17 cellular contexts compared by ENCODE assay signal in genomic region chr6:118931436-118931835, GRCh38. TPM values are rescaled to one million over a fixed set of nuclear protein-coding genes. Genes with fewer than 3 reads are reported as not detected.
DNase-seq lines count a peak whose midpoint lies in the region; ATAC-seq, FAIRE-seq and TF ChIP-seq lines count a peak whose summit lies in the region.
"Had no signal": no experiment of that assay in that cellular context is flagged by ENCODE, and none has a peak within 500 bp of the region (broad histone marks: within the 10 kb centered on the region; RNA-seq: fewer than 3 reads in every experiment).

No MANE protein-coding gene starts in this region.

- H3K27me3 Mint-ChIP-seq in MCF 10A (ENCODE audit: insufficient read depth, unreplicated experiment): no peaks in the 10 kb centered on the region
- H3K27me3 Mint-ChIP-seq: CD4-positive, CD25-positive, alpha-beta regulatory T cell had no signal

- H2AFZ ChIP-seq in mammary epithelial cell (ENCODE audit: low read depth, low read length): no peak overlapping the region
- H2AFZ ChIP-seq in GM12878 (ENCODE audit: control insufficient read depth, low read depth, low read length): no peak overlapping the region
- H2AFZ ChIP-seq: GM23248 had no signal

- H3K27me3 ChIP-seq in mammary epithelial cell (ENCODE audit: insufficient read depth, low read length): no peaks in the 10 kb centered on the region
- H3K27me3 ChIP-seq in GM12878 (replicated peaks in 1 of 2; ENCODE audit: control insufficient read depth in 2 of 2, insufficient read depth in 2 of 2, low read length in 1 of 2): no peaks in the 10 kb centered on the region
- H3K27me3 ChIP-seq: BLaER1 treated with 17β-estradiol and CSF1 and Interleukin-3, amounts not matched to agents 10 nM and 100 nM had no signal

- H3K4me3 ChIP-seq in mammary epithelial cell (replicated peaks in 1 of 3; ENCODE audit: insufficient read depth in 1 of 3, low read depth in 2 of 3, low read length in 3 of 3): no peak overlapping the region
- H3K4me3 ChIP-seq in GM12878: no peak overlapping the region
- H3K4me3 ChIP-seq: BLaER1 treated with 17β-estradiol and CSF1 and Interleukin-3, amounts not matched to agents 10 nM and 100 nM; GM23248 had no signal

- no peak for ATAC-seq in GM12878
- ATAC-seq in HG03025 (IDR thresholded peaks at IDR 0.05; ENCODE audit: low FRiP score, unreplicated experiment): no peak
- ATAC-seq: HCT116 had no signal

- DNase-seq in mammary epithelial cell: peak; percentile 2
- no peak for DNase-seq in MCF 10A (ENCODE audit: unreplicated experiment)
- peak; percentile 5 for DNase-seq in RPMI7951 (ENCODE audit: low read depth)
- DNase-seq in GM12878 (ENCODE audit: low read depth, low spot score): no peak
- no peak for DNase-seq in UCSD-AML1 (lab: John Stamatoyannopoulos, UW; ENCODE audit: unreplicated experiment)
- no peak for DNase-seq in 8988T
- no peak for DNase-seq in activated naive CD4-positive, alpha-beta T cell treated with anti-CD3 and anti-CD28 coated beads, Interleukin-2, amount 50 U/mL, for 16 hours
- DNase-seq: ACHN; Calu3; CD4-positive, CD25-positive, alpha-beta regulatory T cell; DMS79; GF-D8 had no signal

- TF ChIP-seq RAD21 in GM12878 (IDR thresholded peaks at IDR 0.05; ENCODE audit: insufficient read depth, low read depth, low read length): no peak

- SMC1A ChIA-PET in GM12878 (lab: Charles Lee; ENCODE audit: uncharacterized antibody, unreplicated experiment): no interaction called here

- POLR2A ChIA-PET in MCF 10A (lab: Yijun Ruan, JAX) (no interaction called here), GM12878 (lab: Charles Lee) (no interaction called here)

- no peak overlapping the region for H3K4me2 ChIP-seq in mammary epithelial cell (ENCODE audit: insufficient read depth, low read depth, low read length)
- 0 out of 2 replicates have a peak overlapping the region, but pooled peaks have one; percentile 7 for H3K4me2 ChIP-seq in GM12878 (ENCODE audit: control insufficient read depth, insufficient read depth)
- H3K4me2 ChIP-seq: BLaER1 treated with 17β-estradiol and CSF1 and Interleukin-3, amounts not matched to agents 10 nM and 100 nM had no signal

- in situ Hi-C loops in mammary epithelial cell (cut with MboI; ENCODE audit: low sequenced_read_pairs in 2 of 2) (no loop called here), GM12878 (cut with MboI) (no loop called here)

- H3K27ac ChIP-seq in mammary epithelial cell (ENCODE audit: insufficient read depth, low read depth, low read length) (no peak overlapping the region), GM12878 (ENCODE audit: control insufficient read depth, insufficient read depth) (no peak overlapping the region)
- H3K27ac ChIP-seq: BLaER1 treated with 17β-estradiol and CSF1 and Interleukin-3, amounts not matched to agents 10 nM and 100 nM; GM23248 had no signal

- H3K9ac ChIP-seq in mammary epithelial cell (ENCODE audit: insufficient read depth, low read length): no peak overlapping the region
- no peak overlapping the region for H3K9ac ChIP-seq in GM12878 (ENCODE audit: control insufficient read depth, insufficient read depth, low read length)
- H3K9ac ChIP-seq: BLaER1 treated with 17β-estradiol and CSF1 and Interleukin-3, amounts not matched to agents 10 nM and 100 nM; GM23248 had no signal

- peaks cover 34% of the 10 kb centered on the region for H3K36me3 Mint-ChIP-seq in MCF 10A (ENCODE audit: insufficient read depth, unreplicated experiment)

- 90% methylated on average over 4 of the region's 5 CpGs for WGBS in mammary epithelial cell (ENCODE audit: low coverage, missing lambda C conversion rate)
- WGBS in GM12878 (ENCODE audit: insufficient coverage, insufficient replicate concordance, low lambda C conversion rate, missing lambda C conversion rate): 92% methylated on average over 5 of the region's 5 CpGs

- H3K9me3 ChIP-seq in mammary epithelial cell (replicated peaks; ENCODE audit: insufficient read depth, low read length): no peaks in the 10 kb centered on the region
- H3K9me3 ChIP-seq in GM12878 (replicated peaks; ENCODE audit: control insufficient read depth, insufficient read depth, low read length): no peaks in the 10 kb centered on the region; the same call in 2 of the 3 replicates

- TF ChIP-seq POLR2A in GM12878 (IDR thresholded peaks at IDR 0.05; ENCODE audit: low read depth, low read length): no peak

- TF ChIP-seq CTCF in mammary epithelial cell (conservative IDR thresholded peaks at IDR 0.05 in 1 of 2, IDR thresholded peaks at IDR 0.05 in 1 of 2; ENCODE audit: extremely low read depth in 1 of 2, insufficient read depth in 1 of 2, low read depth in 1 of 2, low read length in 2 of 2) (no peak), MCF 10A (IDR thresholded peaks at IDR 0.05; ENCODE audit: unreplicated experiment) (no peak), GM12878 (IDR thresholded peaks at IDR 0.05 in 2 of 3, conservative IDR thresholded peaks at IDR 0.05 in 1 of 3; ENCODE audit: control insufficient read depth in 2 of 3, extremely low read depth in 1 of 3, insufficient read depth in 1 of 3, low read depth in 3 of 3, low read length in 3 of 3) (no peak)

- BruUV-seq in mammary epithelial cell (replicated peaks; lab: Mats Ljungman, UMichigan): no TSS peak
- no TSS peak for BruUV-seq in MCF 10A (replicated peaks; lab: Mats Ljungman, UMichigan)
- BruUV-seq in GM12878 (replicated peaks; lab: Mats Ljungman, UMichigan): no TSS peak

- H3K79me2 ChIP-seq in mammary epithelial cell (ENCODE audit: insufficient read depth, low read length) (peaks cover 28% of the 10 kb centered on the region), GM12878 (ENCODE audit: control insufficient read depth, insufficient read depth, low read length) (peaks cover 9% of the 10 kb centered on the region)

- no peak for FAIRE-seq in GM12878 (lab: Jason Lieb, UNC)
- FAIRE-seq: H54 had no signal

- H3K4me1 ChIP-seq in mammary epithelial cell (ENCODE audit: insufficient read depth, low read length) (no peaks in the 10 kb centered on the region), GM12878 (ENCODE audit: control insufficient read depth, insufficient read depth, low read length) (no peaks in the 10 kb centered on the region)

- peaks cover 12% of the 10 kb centered on the region for H3K36me3 ChIP-seq in mammary epithelial cell (ENCODE audit: insufficient read depth, low read length)
- H3K36me3 ChIP-seq in GM12878 (ENCODE audit: control insufficient read depth in 2 of 2, insufficient read depth in 2 of 2, low read length in 1 of 2): peaks cover 0 to 6% of the 10 kb centered on the region in 2 experiments; a peak in 1 of 4 replicates

- no peaks in the 10 kb centered on the region for H3K9me3 Mint-ChIP-seq in MCF 10A (ENCODE audit: unreplicated experiment)
- H3K9me3 Mint-ChIP-seq: CD4-positive, CD25-positive, alpha-beta regulatory T cell had no signal

- intact Hi-C loops in mammary epithelial cell (cut with micrococcal nuclease) (no loop called here), MCF 10A (cut with micrococcal nuclease) (no loop called here), GM12878 (cut with micrococcal nuclease; ENCODE audit: unreplicated experiment) (no loop called here)

- no peaks in the 10 kb centered on the region for H4K20me1 ChIP-seq in mammary epithelial cell (ENCODE audit: insufficient read depth, low read length)
- no peaks in the 10 kb centered on the region for H4K20me1 ChIP-seq in GM12878 (ENCODE audit: control insufficient read depth, insufficient read depth)

- H3K27ac Mint-ChIP-seq in MCF 10A (ENCODE audit: low read depth, unreplicated experiment): no peak overlapping the region
- H3K27ac Mint-ChIP-seq: CD4-positive, CD25-positive, alpha-beta regulatory T cell had no signal

- CTCF ChIA-PET in mammary epithelial cell (lab: Charles Lee; ENCODE audit: low non-redundant PET) (no interaction called here), MCF 10A (lab: Yijun Ruan, JAX) (no interaction called here), GM12878 (lab: Yijun Ruan, JAX) (no interaction called here)

- no peak overlapping the region for H3K4me3 Mint-ChIP-seq in MCF 10A (ENCODE audit: unreplicated experiment)
- H3K4me3 Mint-ChIP-seq: CD4-positive, CD25-positive, alpha-beta regulatory T cell had no signal

- dilution Hi-C loops in mammary epithelial cell (cut with HindIII; ENCODE audit: low sequenced_read_pairs): no loop called here

- peaks cover 23% of the 10 kb centered on the region for H3K4me1 Mint-ChIP-seq in MCF 10A (ENCODE audit: insufficient read depth, unreplicated experiment)

- no peak for TF ChIP-seq EP300 in GM12878 (IDR thresholded peaks at IDR 0.05; ENCODE audit: borderline replicate concordance in 1 of 2, control insufficient read depth in 1 of 2, low read depth in 2 of 2, low read length in 2 of 2)

- RAD21 ChIA-PET in GM12878 (lab: Charles Lee; ENCODE audit: unreplicated experiment): no interaction called here

RNA-seq across cellular contexts. Expression of gene MCM9, which starts 3.5 kb away (rescaled TPM):
- total RNA-seq in mammary epithelial cell (10 to 100 TPM; 12.3 to 15.2 TPM), MCF 10A (2022) (13.0 and 14.7 TPM in 2 replicates), GM12878 (2014; rRNA removed) (9.8 and 11.2 TPM in 2 replicates), GM12878 (2014; rRNA removed; fragmentation: Illumina TruSeq; extraction: Trizol) (10.0 and 10.5 TPM in 2 replicates), GM12878 (2021) (11.4 and 11.7 TPM in 2 replicates)
- polyA plus RNA-seq in mammary epithelial cell (1.2 TPM), GM12878 (2011; rRNA removed) (7.3 and 10.5 TPM in 2 replicates), GM12878 (2014; fragmentation: Illumina TruSeq; extraction: Trizol) (9.2 and 9.7 TPM in 2 replicates), GM12878 (2014; fragmentation: Nextera tagmentation; extraction: Ambion mirVana) (1 to 10 TPM; 3.4 to 4.1 TPM), GM12878 (2014; rRNA removed) (7.6 and 8.9 TPM in 2 replicates), GM12878 (2016; fragmentation: Nextera tagmentation; extraction: Ambion mirVana) (10 to 100 TPM; 15.8 to 18.5 TPM)
- 9.8 TPM for polyA minus RNA-seq in mammary epithelial cell
- total RNA-seq in RPMI7951 (2014; rRNA removed; shearing (Covaris generic)): 7.0 and 8.7 TPM in 2 replicates
- total RNA-seq in GM12878 (2013; cell fraction: nucleolus; rRNA removed): 54.2 and 62.2 TPM in 2 replicates
- polyA plus RNA-seq in GM12878 (2011; ENCODE audit: low read depth): 5.3 TPM
- 3.0 and 4.6 TPM in 2 replicates for polyA plus RNA-seq in GM12878 (2011; cell fraction: cytosol; rRNA removed)
- polyA plus RNA-seq in GM12878 (2011; cell fraction: nucleus; rRNA removed): 15.8 and 18.9 TPM in 2 replicates
- polyA plus RNA-seq in GM12878 (2012): 6.2 and 8.4 TPM in 2 replicates
- 14.3 and 15.5 TPM in 2 replicates for polyA minus RNA-seq in GM12878 (2011; rRNA and poly(A)+ RNA removed)
- 1.9 and 4.4 TPM in 2 replicates for polyA minus RNA-seq in GM12878 (2011; cell fraction: cytosol; rRNA and poly(A)+ RNA removed)
- polyA minus RNA-seq in GM12878 (2011; cell fraction: nucleus; rRNA and poly(A)+ RNA removed): 23.6 and 37.4 TPM in 2 replicates

RNA-seq across cellular contexts. Expression of gene ASF1A, which starts 37.5 kb away (rescaled TPM):
- total RNA-seq in mammary epithelial cell (10 to 100 TPM; 19.8 to 29.0 TPM), MCF 10A (2022) (30.4 and 36.4 TPM in 2 replicates), GM12878 (2014; rRNA removed) (34.7 and 42.2 TPM in 2 replicates), GM12878 (2014; rRNA removed; fragmentation: Illumina TruSeq; extraction: Trizol) (34.0 and 35.7 TPM in 2 replicates), GM12878 (2021) (37.2 and 41.1 TPM in 2 replicates)
- polyA plus RNA-seq in mammary epithelial cell (7.9 TPM), GM12878 (2011; rRNA removed) (25.8 and 39.0 TPM in 2 replicates), GM12878 (2014; fragmentation: Illumina TruSeq; extraction: Trizol) (28.3 and 35.5 TPM in 2 replicates), GM12878 (2014; fragmentation: Nextera tagmentation; extraction: Ambion mirVana) (10 to 100 TPM; 25.3 to 26.0 TPM), GM12878 (2014; rRNA removed) (21.4 and 23.7 TPM in 2 replicates), GM12878 (2016; fragmentation: Nextera tagmentation; extraction: Ambion mirVana) (100 to 1,000 TPM in 1 of 2 experiments, 10 to 100 TPM in 1; 92.8 to 103 TPM)
- polyA minus RNA-seq in mammary epithelial cell: 3.1 TPM
- total RNA-seq in RPMI7951 (2014; rRNA removed; shearing (Covaris generic)): 51.6 and 57.2 TPM in 2 replicates
- total RNA-seq in GM12878 (2013; cell fraction: nucleolus; rRNA removed): 11.9 and 12.6 TPM in 2 replicates
- polyA plus RNA-seq in GM12878 (2011; ENCODE audit: low read depth): 6.2 TPM
- polyA plus RNA-seq in GM12878 (2011; cell fraction: cytosol; rRNA removed): 6.7 and 9.5 TPM in 2 replicates
- polyA plus RNA-seq in GM12878 (2011; cell fraction: nucleus; rRNA removed): 9.9 and 11.9 TPM in 2 replicates
- 12.4 and 12.8 TPM in 2 replicates for polyA plus RNA-seq in GM12878 (2012)
- 7.1 and 10.8 TPM in 2 replicates for polyA minus RNA-seq in GM12878 (2011; rRNA and poly(A)+ RNA removed)
- 6.5 and 9.6 TPM in 2 replicates for polyA minus RNA-seq in GM12878 (2011; cell fraction: cytosol; rRNA and poly(A)+ RNA removed)
- 7.9 and 12.1 TPM in 2 replicates for polyA minus RNA-seq in GM12878 (2011; cell fraction: nucleus; rRNA and poly(A)+ RNA removed)

Comparison
In these comparisons a context has a peak if more than half of its experiments do, and no peak if none do; other contexts are left out.
1. DNase-seq: peak in mammary epithelial cell (single experiment) and RPMI7951 (single experiment); none in MCF 10A (single experiment), GM12878 (single experiment), UCSD-AML1 (single experiment), 8988T (single experiment) and activated naive CD4-positive, alpha-beta T cell treated with anti-CD3 and anti-CD28 coated beads, Interleukin-2, amount 50 U/mL, for 16 hours (single experiment).